7 cellular contexts compared by ENCODE assay signal in genomic region chrX:108199691-108200090, GRCh38.
DNase-seq lines count a peak whose midpoint lies in the region; ATAC-seq and TF ChIP-seq lines count a peak whose summit lies in the region.

No MANE protein-coding gene starts in this region.

- H3K27me3 ChIP-seq in DOHH2 (ENCODE audit: control insufficient read depth, low read length) (no peaks in the 10 kb centered on the region), osteoblast (ENCODE audit: insufficient read depth, low read length) (peaks cover 47% of the 10 kb centered on the region)

- peak; percentile 66 for ATAC-seq in GM19463 (IDR thresholded peaks at IDR 0.05; ENCODE audit: unreplicated experiment)
- ATAC-seq in HG02678 (IDR thresholded peaks at IDR 0.05; ENCODE audit: unreplicated experiment): no peak
- no peak for ATAC-seq in GM19397 (IDR thresholded peaks at IDR 0.05; ENCODE audit: unreplicated experiment)

- H3K4me2 ChIP-seq in DOHH2 (ENCODE audit: low read length): no peak overlapping the region
- no peak overlapping the region for H3K4me2 ChIP-seq in osteoblast (ENCODE audit: insufficient read depth, low read length)

- H3K4me3 ChIP-seq in DOHH2 (ENCODE audit: low read length) (no peak overlapping the region), coronary artery (no peak overlapping the region), osteoblast (ENCODE audit: insufficient read depth, low read length) (no peak overlapping the region)

- no peaks in the 10 kb centered on the region for H3F3A ChIP-seq in DOHH2 (ENCODE audit: control insufficient read depth, insufficient read depth)

- H2AFZ ChIP-seq in osteoblast (ENCODE audit: low read length): no peak overlapping the region

- no peak overlapping the region for H3K27ac ChIP-seq in DOHH2 (ENCODE audit: low read depth, low read length)
- H3K27ac ChIP-seq in coronary artery: no peak overlapping the region
- no peak overlapping the region for H3K27ac ChIP-seq in osteoblast (ENCODE audit: low read depth, low read length)

- TF ChIP-seq CTCF in DOHH2 (IDR thresholded peaks at IDR 0.05; ENCODE audit: low read depth, low read length, poor library complexity, severe bottlenecking): peak; percentile 71
- peak; percentile 16 for TF ChIP-seq CTCF in coronary artery (IDR thresholded peaks at IDR 0.05)
- peak; percentile 69 for TF ChIP-seq CTCF in osteoblast (IDR thresholded peaks at IDR 0.05; ENCODE audit: extremely low read depth, low read depth, low read length)

- H3K4me1 ChIP-seq in DOHH2 (ENCODE audit: control insufficient read depth, low read length): no peaks in the 10 kb centered on the region
- H3K4me1 ChIP-seq in osteoblast (ENCODE audit: insufficient read depth, low read length): no peaks in the 10 kb centered on the region

- H3K9me3 ChIP-seq in DOHH2 (ENCODE audit: control insufficient read depth, insufficient read depth, low read length): no peaks in the 10 kb centered on the region
- no peaks in the 10 kb centered on the region for H3K9me3 ChIP-seq in osteoblast (ENCODE audit: low read depth, low read length)

- no peaks in the 10 kb centered on the region for H3K79me2 ChIP-seq in DOHH2 (ENCODE audit: control insufficient read depth, low read length)
- no peaks in the 10 kb centered on the region for H3K79me2 ChIP-seq in osteoblast (ENCODE audit: insufficient read depth, low read length)

- no peaks in the 10 kb centered on the region for H4K20me1 ChIP-seq in DOHH2 (ENCODE audit: control insufficient read depth, insufficient read depth, low read depth, low read length)
- H4K20me1 ChIP-seq in osteoblast (ENCODE audit: insufficient read depth, low read length): no peaks in the 10 kb centered on the region

- DNase-seq in NCI-H2196 (lab: John Stamatoyannopoulos, UW; ENCODE audit: unreplicated experiment): peak; percentile 25
- DNase-seq in coronary artery (ENCODE audit: low spot score): no peak
- DNase-seq in osteoblast (ENCODE audit: insufficient read length, low spot score, missing footprints): peak; percentile 46

- H3K9me2 ChIP-seq in DOHH2 (replicated peaks; ENCODE audit: control insufficient read depth, low read length): no peaks in the 10 kb centered on the region

- H3K36me3 ChIP-seq in DOHH2 (ENCODE audit: control insufficient read depth, low read length) (no peaks in the 10 kb centered on the region), osteoblast (ENCODE audit: insufficient read depth, low read length) (no peaks in the 10 kb centered on the region)

Comparison
In these comparisons a context has a peak if more than half of its experiments do, and no peak if none do; other contexts are left out.
1. CTCF ChIP-seq: peak in every context shown above with its lines; median percentile 71 in DOHH2; 69 in osteoblast; 16 in coronary artery.